1 cellular context compared by ENCODE assay signal in genomic region chr5:62306494-62307363, GRCh38.
TF ChIP-seq lines count a peak whose summit lies in the region.

No MANE protein-coding gene starts in this region.

TF ChIP-seq in HepG2, 621 proteins besides CTCF, POLR2A, EP300 and RAD21 (continued from another document):
- TF ChIP-seq, protein P1, sequence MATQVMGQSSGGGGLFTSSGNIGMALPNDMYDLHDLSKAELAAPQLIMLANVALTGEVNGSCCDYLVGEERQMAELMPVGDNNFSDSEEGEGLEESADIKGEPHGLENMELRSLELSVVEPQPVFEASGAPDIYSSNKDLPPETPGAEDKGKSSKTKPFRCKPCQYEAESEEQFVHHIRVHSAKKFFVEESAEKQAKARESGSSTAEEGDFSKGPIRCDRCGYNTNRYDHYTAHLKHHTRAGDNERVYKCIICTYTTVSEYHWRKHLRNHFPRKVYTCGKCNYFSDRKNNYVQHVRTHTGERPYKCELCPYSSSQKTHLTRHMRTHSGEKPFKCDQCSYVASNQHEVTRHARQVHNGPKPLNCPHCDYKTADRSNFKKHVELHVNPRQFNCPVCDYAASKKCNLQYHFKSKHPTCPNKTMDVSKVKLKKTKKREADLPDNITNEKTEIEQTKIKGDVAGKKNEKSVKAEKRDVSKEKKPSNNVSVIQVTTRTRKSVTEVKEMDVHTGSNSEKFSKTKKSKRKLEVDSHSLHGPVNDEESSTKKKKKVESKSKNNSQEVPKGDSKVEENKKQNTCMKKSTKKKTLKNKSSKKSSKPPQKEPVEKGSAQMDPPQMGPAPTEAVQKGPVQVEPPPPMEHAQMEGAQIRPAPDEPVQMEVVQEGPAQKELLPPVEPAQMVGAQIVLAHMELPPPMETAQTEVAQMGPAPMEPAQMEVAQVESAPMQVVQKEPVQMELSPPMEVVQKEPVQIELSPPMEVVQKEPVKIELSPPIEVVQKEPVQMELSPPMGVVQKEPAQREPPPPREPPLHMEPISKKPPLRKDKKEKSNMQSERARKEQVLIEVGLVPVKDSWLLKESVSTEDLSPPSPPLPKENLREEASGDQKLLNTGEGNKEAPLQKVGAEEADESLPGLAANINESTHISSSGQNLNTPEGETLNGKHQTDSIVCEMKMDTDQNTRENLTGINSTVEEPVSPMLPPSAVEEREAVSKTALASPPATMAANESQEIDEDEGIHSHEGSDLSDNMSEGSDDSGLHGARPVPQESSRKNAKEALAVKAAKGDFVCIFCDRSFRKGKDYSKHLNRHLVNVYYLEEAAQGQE (IDR thresholded peaks at IDR 0.05; ENCODE audit: borderline replicate concordance in 1 of 2, low read depth in 1 of 2, low read length in 2 of 2): no peak
- TF ChIP-seq HOXA7 (CRISPR knock-in tag; IDR thresholded peaks at IDR 0.05) (no peak), SALL2 (CRISPR knock-in tag; IDR thresholded peaks at IDR 0.05) (0 out of 2 replicates have a peak, but pooled peaks have one; percentile 2), TP53 (CRISPR knock-in tag; conservative IDR thresholded peaks at IDR 0.05) (no peak), ZNF775 (CRISPR knock-in tag; IDR thresholded peaks at IDR 0.05; ENCODE audit: borderline replicate concordance) (no peak), ZNF234 (CRISPR knock-in tag; conservative IDR thresholded peaks at IDR 0.05) (0 out of 2 replicates have a peak, but pooled peaks have one; percentile 2), XRCC5 (optimal IDR thresholded peaks at IDR 0.05; ENCODE audit: low read length) (no peak), ZNF12 (CRISPR knock-in tag; IDR thresholded peaks at IDR 0.05) (no peak), SMARCC2 (IDR thresholded peaks at IDR 0.05) (no peak), SUZ12 (IDR thresholded peaks at IDR 0.05; ENCODE audit: low read depth, low read length) (no peak), TOPORS (CRISPR knock-in tag; IDR thresholded peaks at IDR 0.05) (no peak), ZNF512B (CRISPR knock-in tag; IDR thresholded peaks at IDR 0.05; ENCODE audit: borderline replicate concordance) (no peak), GFI1 (CRISPR knock-in tag; IDR thresholded peaks at IDR 0.05; ENCODE audit: borderline replicate concordance) (no peak), ZBTB44 (CRISPR knock-in tag; IDR thresholded peaks at IDR 0.05) (no peak), CC2D1A (CRISPR knock-in tag; IDR thresholded peaks at IDR 0.05) (no peak), NONO (IDR thresholded peaks at IDR 0.05) (no peak), NONO (CRISPR knock-in tag; conservative IDR thresholded peaks at IDR 0.05) (no peak), ZNF441 (CRISPR knock-in tag; IDR thresholded peaks at IDR 0.05; ENCODE audit: borderline replicate concordance) (no peak), SPEN (CRISPR knock-in tag; IDR thresholded peaks at IDR 0.05; ENCODE audit: low read depth) (no peak), ZNF296 (CRISPR knock-in tag; conservative IDR thresholded peaks at IDR 0.05) (0 out of 2 replicates have a peak, but pooled peaks have one; percentile 26), LRRFIP1 (CRISPR knock-in tag; conservative IDR thresholded peaks at IDR 0.05) (no peak), ZNF737 (CRISPR knock-in tag; IDR thresholded peaks at IDR 0.05; ENCODE audit: borderline replicate concordance) (0 out of 2 replicates have a peak, but pooled peaks have one; percentile 48), MTF1 (CRISPR knock-in tag; IDR thresholded peaks at IDR 0.05) (no peak), SRSF9 (IDR thresholded peaks at IDR 0.05; ENCODE audit: borderline replicate concordance, insufficient read depth, low read depth, low read length, poor library complexity, severe bottlenecking) (no peak), PHB2 (IDR thresholded peaks at IDR 0.05; ENCODE audit: partially characterized antibody) (no peak), PTBP1 (IDR thresholded peaks at IDR 0.05; ENCODE audit: low read depth, low read length, poor library complexity, severe bottlenecking) (no peak), ZNF788 (CRISPR knock-in tag; IDR thresholded peaks at IDR 0.05; ENCODE audit: borderline replicate concordance) (no peak), SAP130 (CRISPR knock-in tag; IDR thresholded peaks at IDR 0.05; ENCODE audit: low read depth) (no peak), WIZ (CRISPR knock-in tag; IDR thresholded peaks at IDR 0.05) (no peak), ZKSCAN5 (CRISPR knock-in tag; IDR thresholded peaks at IDR 0.05) (no peak)
- TF ChIP-seq, protein P2, sequence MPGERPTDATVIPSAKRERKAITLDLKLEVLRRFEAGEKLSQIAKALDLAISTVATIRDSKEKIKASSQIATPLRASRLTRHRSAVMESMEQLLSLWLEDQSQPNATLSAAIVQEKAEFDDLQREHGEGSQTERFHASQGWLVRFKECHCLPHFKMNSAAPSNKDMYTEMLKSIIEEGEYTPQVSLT (CRISPR knock-in tag; IDR thresholded peaks at IDR 0.05; ENCODE audit: borderline replicate concordance, low read depth): no peak
- TF ChIP-seq, protein P3, sequence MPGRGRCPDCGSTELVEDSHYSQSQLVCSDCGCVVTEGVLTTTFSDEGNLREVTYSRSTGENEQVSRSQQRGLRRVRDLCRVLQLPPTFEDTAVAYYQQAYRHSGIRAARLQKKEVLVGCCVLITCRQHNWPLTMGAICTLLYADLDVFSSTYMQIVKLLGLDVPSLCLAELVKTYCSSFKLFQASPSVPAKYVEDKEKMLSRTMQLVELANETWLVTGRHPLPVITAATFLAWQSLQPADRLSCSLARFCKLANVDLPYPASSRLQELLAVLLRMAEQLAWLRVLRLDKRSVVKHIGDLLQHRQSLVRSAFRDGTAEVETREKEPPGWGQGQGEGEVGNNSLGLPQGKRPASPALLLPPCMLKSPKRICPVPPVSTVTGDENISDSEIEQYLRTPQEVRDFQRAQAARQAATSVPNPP (CRISPR knock-in tag; IDR thresholded peaks at IDR 0.05): no peak
- TF ChIP-seq, protein P4, sequence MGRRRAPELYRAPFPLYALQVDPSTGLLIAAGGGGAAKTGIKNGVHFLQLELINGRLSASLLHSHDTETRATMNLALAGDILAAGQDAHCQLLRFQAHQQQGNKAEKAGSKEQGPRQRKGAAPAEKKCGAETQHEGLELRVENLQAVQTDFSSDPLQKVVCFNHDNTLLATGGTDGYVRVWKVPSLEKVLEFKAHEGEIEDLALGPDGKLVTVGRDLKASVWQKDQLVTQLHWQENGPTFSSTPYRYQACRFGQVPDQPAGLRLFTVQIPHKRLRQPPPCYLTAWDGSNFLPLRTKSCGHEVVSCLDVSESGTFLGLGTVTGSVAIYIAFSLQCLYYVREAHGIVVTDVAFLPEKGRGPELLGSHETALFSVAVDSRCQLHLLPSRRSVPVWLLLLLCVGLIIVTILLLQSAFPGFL (CRISPR knock-in tag; IDR thresholded peaks at IDR 0.05): no peak
